23 cellular contexts compared by ENCODE assay signal in the genomic region with DNA sequence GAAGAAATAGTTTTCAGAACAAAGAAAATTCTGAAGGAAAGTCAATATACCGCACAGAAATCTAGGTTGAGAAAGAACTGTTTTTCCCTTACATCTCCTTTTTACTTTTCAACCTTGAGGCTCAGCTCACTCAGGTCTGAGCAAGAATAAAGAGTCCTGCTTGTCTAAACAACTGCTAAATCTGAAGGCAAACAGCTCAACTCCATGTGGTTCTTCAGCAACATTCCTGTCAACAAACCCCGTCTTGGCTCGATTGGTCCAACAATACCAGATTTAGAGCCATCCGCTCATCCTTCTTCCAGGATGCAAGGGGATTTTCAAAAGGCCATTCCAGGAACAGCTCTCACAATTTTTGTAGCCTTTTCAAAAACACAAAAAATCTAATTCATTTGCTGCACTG.
DNase-seq lines count a peak whose midpoint lies in the region; TF ChIP-seq lines count a peak whose summit lies in the region.
"Had no signal": no experiment of that assay in that cellular context is flagged by ENCODE, and none has a peak within 500 bp of the region (broad histone marks: within the 10 kb centered on the region; RNA-seq: fewer than 3 reads in every experiment).

No MANE protein-coding gene starts in this region.

- no peak overlapping the region for H3K4me3 ChIP-seq in LNCaP clone FGC (ENCODE audit: low read depth, low read length)
- H3K4me3 ChIP-seq: heart left ventricle, lower lobe of right lung, MG63 had no signal

- DNase-seq in LNCaP clone FGC (ENCODE audit: low read depth) (peak; percentile 37), astrocyte of the hippocampus (ENCODE audit: low read depth, low spot score) (peak; percentile 37), globus pallidus (ENCODE audit: low spot score) (peak; percentile 18), superior temporal gyrus (ENCODE audit: extremely low spot score) (peak; percentile 23), NCI-H524 treated with DMSO at 0.1 percent for 48 hours (lab: John Stamatoyannopoulos, UW) (no peak), DMS79 (lab: John Stamatoyannopoulos, UW) (no peak), AG08395 (ENCODE audit: low spot score) (no peak)
- DNase-seq: activated CD4-positive, CD25-positive, alpha-beta regulatory T cell; activated CD8-positive, alpha-beta T cell treated with anti-CD3 and anti-CD28 coated beads, Interleukin-2, amount 10 ng/mL, durations not matched to agents 7 days and 5 days; activated T-cell treated with anti-CD3 and anti-CD28 coated beads, Interleukin-2, amount 50 U/mL, for 72 hours; Calu3; heart left ventricle; immature natural killer cell; lower lobe of right lung; naive thymus-derived CD4-positive, alpha-beta T cell; NCI-H1694 treated with DMSO at 0.1 percent for 48 hours; NCI-H345; posterior cingulate gyrus; RPMI8226; stimulated activated CD8-positive, alpha-beta memory T cell treated with anti-CD3 and anti-CD28 coated beads, Interleukin-4, amount 100 ng/mL, for 48 hours; substantia nigra; T-cell had no signal

- no peak for TF ChIP-seq CTCF in LNCaP clone FGC (IDR thresholded peaks at IDR 0.05; ENCODE audit: control insufficient read depth, extremely low read depth, insufficient read depth)

Comparison
In these comparisons a context has a peak if more than half of its experiments do, and no peak if none do; other contexts are left out.
1. DNase-seq: peak in LNCaP clone FGC (single experiment), astrocyte of the hippocampus (single experiment), globus pallidus (single experiment) and superior temporal gyrus (single experiment); none in NCI-H524 treated with DMSO at 0.1 percent for 48 hours (single experiment), DMS79 (single experiment) and AG08395 (single experiment).